Comparison of ENCODE assay signal across 1 cellular context in genomic region chr7:100825215-100825671, GRCh38.
TF ChIP-seq lines count a peak whose summit lies in the region.

No MANE protein-coding gene starts in this region.

TF ChIP-seq in K562, 482 proteins besides CTCF, POLR2A, EP300 and RAD21 (continued from another document):
- TF ChIP-seq PKNOX1 (IDR thresholded peaks at IDR 0.05) (peak; percentile 68), MXI1 (IDR thresholded peaks at IDR 0.05; ENCODE audit: low read depth, low read length) (peak; percentile 89), ETS1 (conservative IDR thresholded peaks at IDR 0.05; ENCODE audit: control insufficient read depth, low read depth, low read length) (peak; percentile 65; the same call in 1 of the 2 replicates), TGIF2 (CRISPR knock-in tag; IDR thresholded peaks at IDR 0.05) (peak; percentile 95), HDAC1 (IDR thresholded peaks at IDR 0.05) (peak in 1 of 2 experiments; percentile 92; a peak in 2 of 4 replicates), ILK (tag; IDR thresholded peaks at IDR 0.05; ENCODE audit: borderline replicate concordance, low read depth) (no peak), SMAD1 (IDR thresholded peaks at IDR 0.05; ENCODE audit: low read depth, low read length, partially characterized antibody) (no peak), ETV5 (CRISPR knock-in tag; IDR thresholded peaks at IDR 0.05; ENCODE audit: low read depth) (0 out of 2 replicates have a peak, but pooled peaks have one; percentile 4), PCBP1 (IDR thresholded peaks at IDR 0.05; ENCODE audit: low read depth, low read length, poor library complexity, severe bottlenecking) (no peak), NKRF (IDR thresholded peaks at IDR 0.05; ENCODE audit: borderline replicate concordance) (peak; percentile 87), RBM17 (IDR thresholded peaks at IDR 0.05; ENCODE audit: borderline replicate concordance, low read depth, low read length) (no peak), E2F4 (CRISPR knock-in tag; IDR thresholded peaks at IDR 0.05; ENCODE audit: low read depth) (no peak), E4F1 (CRISPR knock-in tag; IDR thresholded peaks at IDR 0.05; ENCODE audit: borderline replicate concordance) (no peak)
- TF ChIP-seq, protein P1, sequence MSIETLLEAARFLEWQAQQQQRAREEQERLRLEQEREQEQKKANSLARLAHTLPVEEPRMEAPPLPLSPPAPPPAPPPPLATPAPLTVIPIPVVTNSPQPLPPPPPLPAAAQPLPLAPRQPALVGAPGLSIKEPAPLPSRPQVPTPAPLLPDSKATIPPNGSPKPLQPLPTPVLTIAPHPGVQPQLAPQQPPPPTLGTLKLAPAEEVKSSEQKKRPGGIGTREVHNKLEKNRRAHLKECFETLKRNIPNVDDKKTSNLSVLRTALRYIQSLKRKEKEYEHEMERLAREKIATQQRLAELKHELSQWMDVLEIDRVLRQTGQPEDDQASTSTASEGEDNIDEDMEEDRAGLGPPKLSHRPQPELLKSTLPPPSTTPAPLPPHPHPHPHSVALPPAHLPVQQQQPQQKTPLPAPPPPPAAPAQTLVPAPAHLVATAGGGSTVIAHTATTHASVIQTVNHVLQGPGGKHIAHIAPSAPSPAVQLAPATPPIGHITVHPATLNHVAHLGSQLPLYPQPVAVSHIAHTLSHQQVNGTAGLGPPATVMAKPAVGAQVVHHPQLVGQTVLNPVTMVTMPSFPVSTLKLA (conservative IDR thresholded peaks at IDR 0.05): peak; percentile 65 to 84
- TF ChIP-seq, protein P2, sequence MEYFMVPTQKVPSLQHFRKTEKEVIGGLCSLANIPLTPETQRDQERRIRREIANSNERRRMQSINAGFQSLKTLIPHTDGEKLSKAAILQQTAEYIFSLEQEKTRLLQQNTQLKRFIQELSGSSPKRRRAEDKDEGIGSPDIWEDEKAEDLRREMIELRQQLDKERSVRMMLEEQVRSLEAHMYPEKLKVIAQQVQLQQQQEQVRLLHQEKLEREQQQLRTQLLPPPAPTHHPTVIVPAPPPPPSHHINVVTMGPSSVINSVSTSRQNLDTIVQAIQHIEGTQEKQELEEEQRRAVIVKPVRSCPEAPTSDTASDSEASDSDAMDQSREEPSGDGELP (CRISPR knock-in tag; IDR thresholded peaks at IDR 0.05; ENCODE audit: borderline replicate concordance): peak; percentile 28; the same call in 1 of the 2 replicates
TF ChIP-seq in K562: peak in this region for 11.
